Comparison of ENCODE assay signal across 8 cellular contexts in the genomic region with DNA sequence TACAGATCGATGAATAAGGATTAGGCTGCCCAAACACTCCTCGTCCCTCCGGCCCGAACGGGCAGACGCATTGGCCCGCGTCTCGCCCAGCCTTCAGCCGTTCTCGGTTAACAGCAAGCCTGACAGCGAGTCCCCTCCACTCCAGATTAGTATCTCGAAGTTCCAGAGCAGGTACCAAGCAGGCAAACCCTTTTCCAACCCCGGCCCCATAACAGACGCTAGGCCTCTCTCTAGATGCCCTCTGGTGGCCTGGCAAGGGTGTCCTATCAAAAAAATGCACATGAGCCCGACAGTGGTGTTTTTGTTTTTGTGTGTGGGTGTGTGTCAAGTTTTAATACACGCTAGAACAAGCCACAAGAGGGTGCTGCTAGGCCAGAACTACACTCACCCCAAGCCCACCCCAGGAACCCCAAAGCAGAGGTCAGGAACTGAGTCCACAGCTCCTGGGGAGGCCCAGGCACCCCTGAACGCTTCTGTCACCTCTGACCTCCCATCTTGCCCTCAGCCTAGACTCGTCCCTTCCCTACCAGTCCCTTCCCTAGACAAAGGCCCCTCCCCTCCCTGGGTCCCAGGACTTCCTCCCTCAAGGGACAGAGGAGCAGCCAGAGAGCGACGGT. TPM values are rescaled to one million over a fixed set of nuclear protein-coding genes. Genes with fewer than 3 reads are reported as not detected.
DNase-seq lines count a peak whose midpoint lies in the region; ATAC-seq, FAIRE-seq and TF ChIP-seq lines count a peak whose summit lies in the region.

No MANE protein-coding gene starts in this region.

- no peaks in the 10 kb centered on the region for H3K9me3 Mint-ChIP-seq in activated T-helper 17 cell treated with anti-CD3 and anti-CD28 coated beads, Interleukin-2, amount 50 U/mL, for 72 hours
- no peaks in the 10 kb centered on the region for H3K9me3 Mint-ChIP-seq in nephron progenitor cell

- DNase-seq in D721Med (ENCODE audit: insufficient read length, low spot score): no peak
- DNase-seq in GM20000 (ENCODE audit: low spot score): peak; percentile 90
- peak; percentile 91 for DNase-seq in HT-29 (ENCODE audit: low spot score)
- peak; percentile 83 for DNase-seq in fibroblast of pulmonary artery (ENCODE audit: low read depth)
- DNase-seq in nephron progenitor cell: peak; percentile 40
- peak; percentile 93 for DNase-seq in superior temporal gyrus (ENCODE audit: extremely low spot score)

- H3K4me2 ChIP-seq in OCI-LY1 (ENCODE audit: low read length): peak overlapping the region; percentile 86

- H3K27me3 ChIP-seq in OCI-LY1 (ENCODE audit: insufficient read depth, low read length): no peaks in the 10 kb centered on the region

- H3K9me3 ChIP-seq in OCI-LY1 (ENCODE audit: low read length): no peaks in the 10 kb centered on the region

- H3K36me3 Mint-ChIP-seq in activated T-helper 17 cell treated with anti-CD3 and anti-CD28 coated beads, Interleukin-2, amount 50 U/mL, for 72 hours (ENCODE audit: low read depth): peaks cover 30% of the 10 kb centered on the region
- H3K36me3 Mint-ChIP-seq in nephron progenitor cell (ENCODE audit: low read depth): peaks cover 21% of the 10 kb centered on the region

- H3K4me1 Mint-ChIP-seq in activated T-helper 17 cell treated with anti-CD3 and anti-CD28 coated beads, Interleukin-2, amount 50 U/mL, for 72 hours: peaks cover 23% of the 10 kb centered on the region
- H3K4me1 Mint-ChIP-seq in nephron progenitor cell: peaks cover 37% of the 10 kb centered on the region

- no peaks in the 10 kb centered on the region for H3F3A ChIP-seq in OCI-LY1 (ENCODE audit: insufficient read depth, low read length)

- peak overlapping the region; percentile 93 for H3K4me3 Mint-ChIP-seq in activated T-helper 17 cell treated with anti-CD3 and anti-CD28 coated beads, Interleukin-2, amount 50 U/mL, for 72 hours
- peak overlapping the region; percentile 95 for H3K4me3 Mint-ChIP-seq in nephron progenitor cell

- peak; percentile 51 for TF ChIP-seq CTCF in D721Med (IDR thresholded peaks at IDR 0.05; ENCODE audit: insufficient read depth, missing control alignments)
- TF ChIP-seq CTCF in GM20000 (IDR thresholded peaks at IDR 0.05; ENCODE audit: extremely low read depth, missing control alignments): peak; percentile 59
- peak; percentile 90 for TF ChIP-seq CTCF in OCI-LY1 (IDR thresholded peaks at IDR 0.05; ENCODE audit: low read length)
- TF ChIP-seq CTCF in fibroblast of pulmonary artery (IDR thresholded peaks at IDR 0.05; ENCODE audit: low read length, missing control alignments): peak; percentile 57
- TF ChIP-seq CTCF in nephron progenitor cell (IDR thresholded peaks at IDR 0.05): peak; percentile 49

- H4K20me1 ChIP-seq in OCI-LY1 (ENCODE audit: insufficient read depth, low read length): no peaks in the 10 kb centered on the region

- H3K9ac ChIP-seq in OCI-LY1 (ENCODE audit: low read length): peak overlapping the region; percentile 84

- no peaks in the 10 kb centered on the region for H3K27me3 Mint-ChIP-seq in activated T-helper 17 cell treated with anti-CD3 and anti-CD28 coated beads, Interleukin-2, amount 50 U/mL, for 72 hours
- H3K27me3 Mint-ChIP-seq in nephron progenitor cell (ENCODE audit: low read depth, poor library complexity): peaks cover 3% of the 10 kb centered on the region

- H3K27ac ChIP-seq in OCI-LY1 (ENCODE audit: low read depth, low read length, poor library complexity, severe bottlenecking): peak overlapping the region; percentile 76

- peaks cover 39% of the 10 kb centered on the region for H3K79me2 ChIP-seq in OCI-LY1 (ENCODE audit: insufficient read depth, low read length)

- H2AFZ ChIP-seq in OCI-LY1 (ENCODE audit: low read length): 0 out of 2 replicates have a peak overlapping the region, but pooled peaks have one; percentile 38

- peak overlapping the region; percentile 98 for H3K27ac Mint-ChIP-seq in activated T-helper 17 cell treated with anti-CD3 and anti-CD28 coated beads, Interleukin-2, amount 50 U/mL, for 72 hours
- peak overlapping the region; percentile 99 for H3K27ac Mint-ChIP-seq in nephron progenitor cell

- peaks cover 34% of the 10 kb centered on the region for H3K4me1 ChIP-seq in OCI-LY1 (ENCODE audit: insufficient read depth, low read length, severe bottlenecking)

- no peaks in the 10 kb centered on the region for H3K9me2 ChIP-seq in OCI-LY1 (ENCODE audit: low read depth, low read length)

- H3K4me3 ChIP-seq in OCI-LY1 (ENCODE audit: low read depth, low read length, poor library complexity, severe bottlenecking): peak overlapping the region; percentile 92
- peak overlapping the region; percentile 65 for H3K4me3 ChIP-seq in fibroblast of pulmonary artery (replicated peaks; ENCODE audit: low read depth, low read length)

- ATAC-seq in activated T-helper 17 cell treated with anti-CD3 and anti-CD28 coated beads, Interleukin-2, amount 50 U/mL, for 72 hours (replicated peaks): peak; percentile 72

- FAIRE-seq in D721Med (lab: Jason Lieb, UNC): no peak

- H3K36me3 ChIP-seq in OCI-LY1 (ENCODE audit: insufficient read depth, low read length): peaks cover 38% of the 10 kb centered on the region

RNA-seq across cellular contexts. Expression of a gene that starts 0.7 kb away (rescaled TPM):
- 162 and 181 TPM in 2 replicates for total RNA-seq in HT-29 (2014; rRNA removed; shearing (Covaris generic))
- 10 to 100 TPM; 70.0 to 96.9 TPM for total RNA-seq in activated T-helper 17 cell treated with anti-CD3 and anti-CD28 coated beads, Interleukin-2, amount 50 U/mL, for 72 hours

RNA-seq across cellular contexts. Expression of a gene that starts 8.9 kb away (rescaled TPM):
- 2.6 and 3.7 TPM in 2 replicates for total RNA-seq in HT-29 (2014; rRNA removed; shearing (Covaris generic))
- 1 to 10 TPM; 3.2 to 3.5 TPM for total RNA-seq in activated T-helper 17 cell treated with anti-CD3 and anti-CD28 coated beads, Interleukin-2, amount 50 U/mL, for 72 hours

RNA-seq across cellular contexts. Expression of a gene that starts 37.4 kb away (rescaled TPM):
- 17.1 and 25.7 TPM in 2 replicates for total RNA-seq in HT-29 (2014; rRNA removed; shearing (Covaris generic))
- 100 to 1,000 TPM; 202 to 335 TPM for total RNA-seq in activated T-helper 17 cell treated with anti-CD3 and anti-CD28 coated beads, Interleukin-2, amount 50 U/mL, for 72 hours
